In genomic region chr9:93059960-93060591, GRCh38 we compare ENCODE assay signal across 9 cellular contexts. TPM values are rescaled to one million over a fixed set of nuclear protein-coding genes. Genes with fewer than 3 reads are reported as not detected.
DNase-seq lines count a peak whose midpoint lies in the region; ATAC-seq, FAIRE-seq and TF ChIP-seq lines count a peak whose summit lies in the region.
"Had no signal": no experiment of that assay in that cellular context is flagged by ENCODE, and none has a peak within 500 bp of the region (broad histone marks: within the 10 kb centered on the region; RNA-seq: fewer than 3 reads in every experiment).

No MANE protein-coding gene starts in this region.

- H3K4me3 ChIP-seq in KMS-11 (IDR thresholded peaks at IDR 0.05; ENCODE audit: insufficient read depth, low read depth, low read length) (no peak overlapping the region), K562 (peak overlapping the region; percentile 56), psoas muscle (peak overlapping the region; percentile 66)

- H3K27me3 ChIP-seq in KMS-11 (ENCODE audit: insufficient read depth, low read depth): no peaks in the 10 kb centered on the region
- no peaks in the 10 kb centered on the region for H3K27me3 ChIP-seq in K562 (ENCODE audit: control insufficient read depth in 2 of 2, insufficient read depth in 2 of 2, low read length in 2 of 2)
- peaks cover 0 to 35% (median 0%) of the 10 kb centered on the region in 3 donors for H3K27me3 ChIP-seq in psoas muscle (ENCODE audit: insufficient read depth in 3 of 3, low read length in 2 of 3)

- ATAC-seq in K562 (no peak), psoas muscle (no peak), GM19035 (IDR thresholded peaks at IDR 0.05; ENCODE audit: unreplicated experiment) (no peak), GM18867 (IDR thresholded peaks at IDR 0.05; ENCODE audit: unreplicated experiment) (no peak)
- ATAC-seq: left colon had no signal

- TF ChIP-seq RAD21 in K562 (CRISPR knock-in tag; conservative IDR thresholded peaks at IDR 0.05 in 1 of 2, IDR thresholded peaks at IDR 0.05 in 1 of 2): no peak

- intact Hi-C loops in K562 (cut with micrococcal nuclease): loop anchor here (5.0 kb wide), 1 partner anchor 37 kb away; the partner anchor contains the start of gene CARD19
- intact Hi-C loops in psoas muscle (cut with DNase I): no loop called here

- H3K36me3 ChIP-seq in KMS-11 (ENCODE audit: insufficient read depth) (no peaks in the 10 kb centered on the region), K562 (ENCODE audit: control insufficient read depth, insufficient read depth, low read length) (no peaks in the 10 kb centered on the region; the same call in 2 of the 3 replicates), psoas muscle (ENCODE audit: insufficient read depth in 1 of 2, low read depth in 1 of 2) (no peaks in the 10 kb centered on the region)

- H4K20me1 ChIP-seq in KMS-11 (ENCODE audit: insufficient read depth) (no peaks in the 10 kb centered on the region), K562 (replicated peaks; ENCODE audit: control insufficient read depth, insufficient read depth, low read length) (no peaks in the 10 kb centered on the region)

- no peaks in the 10 kb centered on the region for H3K9me1 ChIP-seq in K562 (ENCODE audit: control insufficient read depth, insufficient read depth, low read length)

- WGBS in K562 (ENCODE audit: insufficient coverage, low coverage, missing lambda C conversion rate): 80% methylated on average over 2 of the region's 2 CpGs
- WGBS in psoas muscle, 3 donors: 85 to 92% (median 92%) methylated on average over 2 of the region's 2 CpGs

- H2AFZ ChIP-seq in KMS-11 (ENCODE audit: low read depth): no peak overlapping the region
- peak overlapping the region; percentile 79; the same call in 1 of the 2 replicates for H2AFZ ChIP-seq in K562 (ENCODE audit: low read depth, low read length)

- FAIRE-seq in K562 (lab: Jason Lieb, UNC): peak; percentile 11

- CTCF ChIA-PET in K562 (lab: Yijun Ruan, JAX; ENCODE audit: low intra/inter-chr PET ratio): no interaction called here

- DNase-seq in ELF-1 (ENCODE audit: low read depth, low spot score) (peak; percentile 58), K562 (ENCODE audit: extremely low read depth in 1 of 4, low spot score in 3 of 4) (peak in 1 of 4 experiments; percentile 12), psoas muscle (no peak), NCI-H2227 treated with DMSO at 0.1 percent for 48 hours (lab: John Stamatoyannopoulos, UW) (no peak)
- DNase-seq: NCI-H2107 had no signal

- H3K4me1 ChIP-seq in KMS-11 (ENCODE audit: low read depth, poor library complexity, severe bottlenecking) (peaks cover 66% of the 10 kb centered on the region), K562 (replicated peaks in 1 of 2; ENCODE audit: control insufficient read depth in 2 of 2, insufficient read depth in 2 of 2, low read length in 2 of 2) (peaks cover 43 to 65% of the 10 kb centered on the region in 2 experiments), psoas muscle (no peaks in the 10 kb centered on the region)

- no TSS peak for BruUV-seq in K562 (replicated peaks; lab: Mats Ljungman, UMichigan)

- TF ChIP-seq CTCF in KMS-11 (conservative IDR thresholded peaks at IDR 0.05; ENCODE audit: low read depth, low read length) (no peak), K562 (IDR thresholded peaks at IDR 0.05 in 2 of 3, conservative IDR thresholded peaks at IDR 0.05 in 1 of 3; ENCODE audit: insufficient read depth in 2 of 3, low read depth in 1 of 3, low read length in 3 of 3) (no peak), psoas muscle (IDR thresholded peaks at IDR 0.05) (no peak)

- TF ChIP-seq POLR2A in K562 (conservative IDR thresholded peaks at IDR 0.05): no peak

- H3K27ac ChIP-seq in KMS-11: no peak overlapping the region
- peak overlapping the region; percentile 58 for H3K27ac ChIP-seq in K562 (ENCODE audit: extremely low read depth, low read depth, low read length)
- no peak overlapping the region for H3K27ac ChIP-seq in psoas muscle

- no peak for TF ChIP-seq EP300 in K562 (IDR thresholded peaks at IDR 0.05; ENCODE audit: low read length)

- 0 out of 2 replicates have a peak, but pooled peaks cover 12% of the 10 kb centered on the region for H3K79me2 ChIP-seq in KMS-11 (ENCODE audit: insufficient read depth, low read depth)
- H3K79me2 ChIP-seq in K562 (ENCODE audit: control insufficient read depth, insufficient read depth, low read length): peaks cover 28% of the 10 kb centered on the region

- in situ Hi-C loops in K562 (cut with MboI): no loop called here

- POLR2A ChIA-PET in K562 (lab: Yijun Ruan, JAX): interaction anchor here (0.8 to 1.2 kb wide), 4 partner anchors 9 to 35 kb away, joined by 3 to 4 read pairs (median 3); no protein-coding TSS in a partner anchor

- H3K4me2 ChIP-seq in KMS-11 (peak overlapping the region; percentile 90), K562 (ENCODE audit: insufficient read depth, low read length) (peak overlapping the region; percentile 76)

- H3K9ac ChIP-seq in KMS-11 (no peak overlapping the region), K562 (ENCODE audit: insufficient read depth in 1 of 2, low read depth in 2 of 2, low read length in 2 of 2) (peak overlapping the region; percentile 64 to 94)

- H3K9me3 ChIP-seq in K562 (replicated peaks; ENCODE audit: control insufficient read depth, insufficient read depth, low read depth, low read length): no peaks in the 10 kb centered on the region
- H3K9me3 ChIP-seq in psoas muscle: no peaks in the 10 kb centered on the region

TF ChIP-seq in K562, 482 proteins besides CTCF, POLR2A, EP300 and RAD21 (continues in another document):
- TF ChIP-seq TEAD1 (CRISPR knock-in tag; IDR thresholded peaks at IDR 0.05): 0 out of 4 replicates have a peak, but pooled peaks of 1 of the 2 experiments have one; percentile 17
- TF ChIP-seq RBBP5 (IDR thresholded peaks at IDR 0.05; ENCODE audit: borderline replicate concordance, insufficient read depth, low read length, poor library complexity, severe bottlenecking): no peak
- TF ChIP-seq BCOR (IDR thresholded peaks at IDR 0.05): peak; percentile 19; the same call in 1 of the 2 replicates
- no peak for TF ChIP-seq RBM34 (IDR thresholded peaks at IDR 0.05; ENCODE audit: borderline replicate concordance, insufficient read depth, low read length)
- TF ChIP-seq RCOR1 (IDR thresholded peaks at IDR 0.05; ENCODE audit: borderline replicate concordance in 1 of 2, low read depth in 2 of 2, low read length in 2 of 2): no peak
- TF ChIP-seq KDM5B (IDR thresholded peaks at IDR 0.05; ENCODE audit: insufficient replicate concordance, low read depth, low read length): peak; percentile 18

RNA-seq across cellular contexts. Expression of gene SUSD3, which starts 1.6 kb away (rescaled TPM):
- total RNA-seq in K562 (2011; cell fraction: chromatin; rRNA removed; ENCODE audit: low replicate concordance): 2.7 and 10.6 TPM in 2 replicates
- total RNA-seq in K562 (2011; cell fraction: nucleolus; rRNA removed): 16.3 and 18.3 TPM in 2 replicates
- total RNA-seq in K562 (2011; cell fraction: nucleoplasm; rRNA removed): 14.3 and 16.0 TPM in 2 replicates
- total RNA-seq in K562 (2014; rRNA removed) (21.7 and 30.1 TPM in 2 replicates), K562 (2014; rRNA removed; fragmentation: Illumina TruSeq; extraction: Trizol) (4.1 and 8.0 TPM in 2 replicates), K562 (2015; rRNA removed; fragmentation: Illumina TruSeq; extraction: Trizol) (10.0 and 11.4 TPM in 2 replicates), K562 (2021) (16.9 and 18.7 TPM in 2 replicates), psoas muscle (under 1 TPM in 2 of 4 donors, not detected in 2; 0.34 to 0.54 TPM)
- polyA plus RNA-seq in K562 (2011; rRNA removed) (17.6 and 40.7 TPM in 2 replicates), K562 (2014; fragmentation: Illumina TruSeq; extraction: Trizol) (9.0 and 19.4 TPM in 2 replicates), K562 (2014; fragmentation: Nextera tagmentation; extraction: Ambion mirVana) (1 to 10 TPM; 1.3 to 2.2 TPM), K562 (2014; rRNA removed) (18.7 and 28.1 TPM in 2 replicates), psoas muscle (under 1 TPM; 0.13 to 0.65 (median 0.31) TPM)
- 53.0 and 63.3 TPM in 2 replicates for polyA plus RNA-seq in K562 (2011; cell fraction: cytosol; rRNA removed)
- 20.3 and 22.3 TPM in 2 replicates for polyA plus RNA-seq in K562 (2011; cell fraction: nucleus; rRNA removed)
- polyA plus RNA-seq in K562 (2012): 18.1 and 49.1 TPM in 2 replicates
- 5.2 and 5.3 TPM in 2 replicates for polyA minus RNA-seq in K562 (2011; rRNA and poly(A)+ RNA removed)
- 11.0 and 25.0 TPM in 2 replicates for polyA minus RNA-seq in K562 (2011; cell fraction: cytosol; rRNA and poly(A)+ RNA removed)
- 2.0 and 4.7 TPM in 2 replicates for polyA minus RNA-seq in K562 (2011; cell fraction: nucleus; rRNA and poly(A)+ RNA removed)

RNA-seq across cellular contexts. Expression of gene CARD19, which starts 35.9 kb away (rescaled TPM):
- 5.1 and 21.8 TPM in 2 replicates for total RNA-seq in K562 (2011; cell fraction: chromatin; rRNA removed; ENCODE audit: low replicate concordance)
- 24.3 and 26.3 TPM in 2 replicates for total RNA-seq in K562 (2011; cell fraction: nucleolus; rRNA removed)
- 14.4 and 20.2 TPM in 2 replicates for total RNA-seq in K562 (2011; cell fraction: nucleoplasm; rRNA removed)
- total RNA-seq in K562 (2014; rRNA removed) (34.9 and 35.3 TPM in 2 replicates), K562 (2014; rRNA removed; fragmentation: Illumina TruSeq; extraction: Trizol) (2.7 and 2.9 TPM in 2 replicates), K562 (2015; rRNA removed; fragmentation: Illumina TruSeq; extraction: Trizol) (13.0 and 14.6 TPM in 2 replicates), K562 (2021) (18.6 and 23.4 TPM in 2 replicates), psoas muscle (10 to 100 TPM; 27.9 to 46.7 (median 38.2) TPM)
- polyA plus RNA-seq in K562 (2011; rRNA removed) (15.9 and 23.7 TPM in 2 replicates), K562 (2014; fragmentation: Illumina TruSeq; extraction: Trizol) (5.3 and 13.8 TPM in 2 replicates), K562 (2014; fragmentation: Nextera tagmentation; extraction: Ambion mirVana) (1 to 10 TPM in 1 of 2 experiments, under 1 TPM in 1; 0.90 to 2.1 TPM), K562 (2014; rRNA removed) (30.7 and 35.3 TPM in 2 replicates), psoas muscle (10 to 100 TPM; 62.1 to 86.3 (median 66.1) TPM)
- 40.2 and 99.4 TPM in 2 replicates for polyA plus RNA-seq in K562 (2011; cell fraction: cytosol; rRNA removed)
- polyA plus RNA-seq in K562 (2011; cell fraction: nucleus; rRNA removed): 36.2 and 60.4 TPM in 2 replicates
- polyA plus RNA-seq in K562 (2012): 19.5 and 30.7 TPM in 2 replicates
- 2.4 and 3.3 TPM in 2 replicates for polyA minus RNA-seq in K562 (2011; rRNA and poly(A)+ RNA removed)
- 4.8 and 7.6 TPM in 2 replicates for polyA minus RNA-seq in K562 (2011; cell fraction: cytosol; rRNA and poly(A)+ RNA removed)
- 7.4 and 8.0 TPM in 2 replicates for polyA minus RNA-seq in K562 (2011; cell fraction: nucleus; rRNA and poly(A)+ RNA removed)
